Comparison of ENCODE assay signal across 1 cellular context in genomic region chr6:163404825-163405265, GRCh38.
TF ChIP-seq lines count a peak whose summit lies in the region.

No MANE protein-coding gene starts in this region.

TF ChIP-seq in WTC11, 78 proteins besides CTCF, POLR2A, EP300 and RAD21 (continued from another document):
- TF ChIP-seq CDX4 (CRISPR knock-in tag; IDR thresholded peaks at IDR 0.05; ENCODE audit: borderline replicate concordance) (no peak), IRF1 (CRISPR knock-in tag; IDR thresholded peaks at IDR 0.05) (no peak), AFF4 (CRISPR knock-in tag; IDR thresholded peaks at IDR 0.05; ENCODE audit: borderline replicate concordance) (no peak), ZNF671 (CRISPR knock-in tag; IDR thresholded peaks at IDR 0.05) (no peak), TCF7 (CRISPR knock-in tag; IDR thresholded peaks at IDR 0.05; ENCODE audit: low read depth) (no peak), SMAD4 (CRISPR knock-in tag; IDR thresholded peaks at IDR 0.05) (no peak), ATF1 (CRISPR knock-in tag; IDR thresholded peaks at IDR 0.05) (no peak), JUN (CRISPR knock-in tag; IDR thresholded peaks at IDR 0.05) (no peak), ZNF121 (CRISPR knock-in tag; IDR thresholded peaks at IDR 0.05) (no peak)
TF ChIP-seq in WTC11: peak in this region for 0.
